Comparison of ENCODE assay signal across 18 cellular contexts in genomic region chr18:79421275-79421857, GRCh38. TPM values are rescaled to one million over a fixed set of nuclear protein-coding genes. Genes with fewer than 3 reads are reported as not detected.
DNase-seq lines count a peak whose midpoint lies in the region; ATAC-seq, FAIRE-seq and TF ChIP-seq lines count a peak whose summit lies in the region.
"Had no signal": no experiment of that assay in that cellular context is flagged by ENCODE, and none has a peak within 500 bp of the region (broad histone marks: within the 10 kb centered on the region; RNA-seq: fewer than 3 reads in every experiment).

No MANE protein-coding gene starts in this region.

- H3K9me3 ChIP-seq in kidney (ENCODE audit: control insufficient read depth in 1 of 2, low read length in 2 of 2) (no peaks in the 10 kb centered on the region), suprapubic skin (no peaks in the 10 kb centered on the region), esophagus squamous epithelium (no peaks in the 10 kb centered on the region), tibial artery (no peaks in the 10 kb centered on the region)
- H3K9me3 ChIP-seq: Caco-2 had no signal

- no peak for TF ChIP-seq POLR2A in suprapubic skin (IDR thresholded peaks at IDR 0.05)
- TF ChIP-seq POLR2A in esophagus squamous epithelium (IDR thresholded peaks at IDR 0.05): no peak

- CTCF ChIA-PET in activated CD8-positive, alpha-beta memory T cell treated with anti-CD3 and anti-CD28 coated beads, Interleukin-2, amount 10 ng/mL, durations not matched to agents 7 days and 5 days (lab: Charles Lee): no interaction called here

- H3K27ac ChIP-seq in kidney (ENCODE audit: low read depth in 2 of 2, low read length in 2 of 2) (no peak overlapping the region), suprapubic skin (peak overlapping the region; percentile 41), esophagus squamous epithelium (no peak overlapping the region), tibial artery (no peak overlapping the region)
- H3K27ac ChIP-seq: C4-2B, KMS-11 had no signal

- H3K9ac ChIP-seq in kidney (ENCODE audit: low read length in 2 of 2): no peak overlapping the region
- H3K9ac ChIP-seq: KMS-11 had no signal

- H3K36me3 ChIP-seq in kidney (ENCODE audit: control insufficient read depth in 1 of 2, insufficient read depth in 2 of 2, low read length in 2 of 2): no peaks in the 10 kb centered on the region
- H3K36me3 ChIP-seq in suprapubic skin: peaks cover 16% of the 10 kb centered on the region
- peaks cover 0 to 15% (median 0%) of the 10 kb centered on the region in 3 donors for H3K36me3 ChIP-seq in esophagus squamous epithelium
- H3K36me3 ChIP-seq in tibial artery: peaks cover 11 to 36% (median 30%) of the 10 kb centered on the region in 3 donors

- H3K27ac Mint-ChIP-seq in activated CD8-positive, alpha-beta memory T cell treated with anti-CD3 and anti-CD28 coated beads, Interleukin-2, amount 10 ng/mL, durations not matched to agents 7 days and 5 days: peak overlapping the region; percentile 38
- H3K27ac Mint-ChIP-seq: T-helper 1 cell treated with Interleukin-12 subunit alpha and Interleukin-12 subunit beta and Interleukin-4 antibody, amounts not matched to agents 30 μg/mL and 1 μg/mL, for 36 hours had no signal

- H3K4me1 ChIP-seq in kidney (ENCODE audit: control insufficient read depth in 1 of 2, insufficient read depth in 1 of 2, low read depth in 1 of 2, low read length in 2 of 2): no peaks in the 10 kb centered on the region
- H3K4me1 ChIP-seq in suprapubic skin: peaks cover 22% of the 10 kb centered on the region
- peaks cover 4 to 39% (median 13%) of the 10 kb centered on the region in 3 donors for H3K4me1 ChIP-seq in esophagus squamous epithelium
- H3K4me1 ChIP-seq in tibial artery: peaks cover 0 to 8% (median 2%) of the 10 kb centered on the region in 4 donors
- H3K4me1 ChIP-seq: Caco-2 had no signal

- H3K9me3 Mint-ChIP-seq in activated CD8-positive, alpha-beta memory T cell treated with anti-CD3 and anti-CD28 coated beads, Interleukin-2, amount 10 ng/mL, durations not matched to agents 7 days and 5 days (ENCODE audit: low read depth): no peaks in the 10 kb centered on the region
- H3K9me3 Mint-ChIP-seq: H9; T-helper 1 cell treated with Interleukin-12 subunit alpha and Interleukin-12 subunit beta and Interleukin-4 antibody, amounts not matched to agents 30 μg/mL and 1 μg/mL, for 36 hours had no signal

- intact Hi-C loops in kidney (cut with DNase I): no loop called here
- intact Hi-C loops in esophagus squamous epithelium (cut with DNase I): no loop called here
- intact Hi-C loops in tibial artery (cut with DNase I; ENCODE audit: low total_unique reads): no loop called here

- 37% methylated on average over 10 of the region's 26 CpGs for WGBS in suprapubic skin
- 50 to 63% methylated on average over 2 to 6 of the region's 26 CpGs for WGBS in esophagus squamous epithelium, 2 donors

- no peak for FAIRE-seq in kidney (lab: Jason Lieb, UNC)

- no peak for TF ChIP-seq CTCF in kidney (IDR thresholded peaks at IDR 0.05; ENCODE audit: borderline replicate concordance, extremely low read depth, insufficient read depth)
- TF ChIP-seq CTCF in suprapubic skin (IDR thresholded peaks at IDR 0.05): no peak
- no peak for TF ChIP-seq CTCF in esophagus squamous epithelium (IDR thresholded peaks at IDR 0.05)
- TF ChIP-seq CTCF in tibial artery (IDR thresholded peaks at IDR 0.05): no peak

- no peaks in the 10 kb centered on the region for H3K27me3 ChIP-seq in suprapubic skin
- no peaks in the 10 kb centered on the region for H3K27me3 ChIP-seq in esophagus squamous epithelium
- H3K27me3 ChIP-seq in tibial artery: no peaks in the 10 kb centered on the region

- no peak overlapping the region for H3K4me3 Mint-ChIP-seq in activated CD8-positive, alpha-beta memory T cell treated with anti-CD3 and anti-CD28 coated beads, Interleukin-2, amount 10 ng/mL, durations not matched to agents 7 days and 5 days
- H3K4me3 Mint-ChIP-seq: T-helper 1 cell treated with Interleukin-12 subunit alpha and Interleukin-12 subunit beta and Interleukin-4 antibody, amounts not matched to agents 30 μg/mL and 1 μg/mL, for 36 hours had no signal

- H3K4me3 ChIP-seq in kidney (ENCODE audit: low read length in 2 of 2) (no peak overlapping the region), suprapubic skin (no peak overlapping the region), esophagus squamous epithelium (no peak overlapping the region), tibial artery (no peak overlapping the region)

- DNase-seq in activated CD8-positive, alpha-beta memory T cell treated with anti-CD3 and anti-CD28 coated beads, Interleukin-2, amount 10 ng/mL, durations not matched to agents 7 days and 5 days: no peak
- DNase-seq in activated CD8-positive, alpha-beta memory T cell treated with anti-CD3 and anti-CD28 coated beads, Interleukin-2, amount 50 U/mL, for 4 hours: no peak
- peak; percentile 65 for DNase-seq in kidney
- DNase-seq in suprapubic skin (ENCODE audit: low spot score in 2 of 2): no peak
- no peak for DNase-seq in esophagus squamous epithelium (lab: John Stamatoyannopoulos, UW)
- DNase-seq in tibial artery: no peak
- DNase-seq: 8988T, Caco-2, DMS153, H9, NCI-H2081 treated with DMSO at 0.1 percent for 48 hours, NCI-H510A treated with DMSO at 0.1 percent for 48 hours, NCI-H82 had no signal

- H3K36me3 Mint-ChIP-seq in activated CD8-positive, alpha-beta memory T cell treated with anti-CD3 and anti-CD28 coated beads, Interleukin-2, amount 10 ng/mL, durations not matched to agents 7 days and 5 days: peaks cover 5% of the 10 kb centered on the region

- no peaks in the 10 kb centered on the region for H3K27me3 Mint-ChIP-seq in activated CD8-positive, alpha-beta memory T cell treated with anti-CD3 and anti-CD28 coated beads, Interleukin-2, amount 10 ng/mL, durations not matched to agents 7 days and 5 days

- no peak for ATAC-seq in activated CD8-positive, alpha-beta memory T cell treated with anti-CD3 and anti-CD28 coated beads, Interleukin-2, amount 10 ng/mL, durations not matched to agents 7 days and 5 days
- peak; percentile 2 for ATAC-seq in HG02885 (IDR thresholded peaks at IDR 0.05; ENCODE audit: poor library complexity, unreplicated experiment)
- no peak for ATAC-seq in HG03571 (IDR thresholded peaks at IDR 0.05; ENCODE audit: unreplicated experiment)

- H3K4me1 Mint-ChIP-seq in activated CD8-positive, alpha-beta memory T cell treated with anti-CD3 and anti-CD28 coated beads, Interleukin-2, amount 10 ng/mL, durations not matched to agents 7 days and 5 days: peaks cover 11% of the 10 kb centered on the region

- TF ChIP-seq EP300 in suprapubic skin (IDR thresholded peaks at IDR 0.05): no peak

RNA-seq across cellular contexts. Expression of gene NFATC1, which starts 25.6 kb away (rescaled TPM):
- total RNA-seq in activated CD8-positive, alpha-beta memory T cell treated with anti-CD3 and anti-CD28 coated beads, Interleukin-2, amount 10 ng/mL, durations not matched to agents 7 days and 5 days: 10 to 100 TPM; 25.7 to 27.8 TPM
- 17.2 TPM for total RNA-seq in kidney
- 4.3 TPM for polyA plus RNA-seq in kidney (ENCODE audit: insufficient read depth, low read depth, low replicate concordance)
- 10 to 100 TPM; 13.9 to 24.3 (median 16.7) TPM for total RNA-seq in suprapubic skin
- 1 to 10 TPM in 3 of 4 donors, under 1 TPM in 1; 0.79 to 4.8 (median 2.6) TPM for total RNA-seq in esophagus squamous epithelium
